In genomic region chr14:93963692-93964091, GRCh38 we compare ENCODE assay signal across 1 cellular context.
TF ChIP-seq lines count a peak whose summit lies in the region.

No MANE protein-coding gene starts in this region.

TF ChIP-seq in IMR-90, 13 proteins besides CTCF, POLR2A, EP300 and RAD21 (continued from another document):
- TF ChIP-seq ELK1 (IDR thresholded peaks at IDR 0.05; ENCODE audit: borderline replicate concordance, low read depth, low read length) = no peak
- TF ChIP-seq NFE2L2 (IDR thresholded peaks at IDR 0.05; ENCODE audit: low read depth, low read length) = no peak
- no peak for TF ChIP-seq CHD1 (IDR thresholded peaks at IDR 0.05; ENCODE audit: low read depth, low read length)
- TF ChIP-seq USF2 (IDR thresholded peaks at IDR 0.05; ENCODE audit: low read depth, low read length) = no peak
- TF ChIP-seq MAZ (IDR thresholded peaks at IDR 0.05; ENCODE audit: borderline replicate concordance, low read depth, low read length) = no peak
- TF ChIP-seq MAFK (IDR thresholded peaks at IDR 0.05; ENCODE audit: low read depth, low read length) = no peak
